In genomic region chr16:82358161-82358560, GRCh38 we compare ENCODE assay signal across 32 cellular contexts.
"Had no signal": no experiment of that assay in that cellular context is flagged by ENCODE, and none has a peak within 500 bp of the region (broad histone marks: within the 10 kb centered on the region; RNA-seq: fewer than 3 reads in every experiment).

No MANE protein-coding gene starts in this region.

- H3K9me3 Mint-ChIP-seq: activated CD4-positive, alpha-beta memory T cell treated with anti-CD3 and anti-CD28 coated beads for 36 hours; activated CD4-positive, alpha-beta T cell treated with anti-CD3 and anti-CD28 coated beads, Interleukin-2, amount 10 ng/mL, durations not matched to agents 24 days and 14 days; activated naive CD4-positive, alpha-beta T cell treated with anti-CD3 and anti-CD28 coated beads, Interleukin-2, amount 10 ng/mL, durations not matched to agents 7 days and 5 days; activated naive CD4-positive, alpha-beta T cell treated with anti-CD3 and anti-CD28 coated beads, Interleukin-2, amount 50 U/mL, for 72 hours; activated naive CD8-positive, alpha-beta T cell treated with anti-CD3 and anti-CD28 coated beads, Interleukin-2, amount 10 ng/mL, durations not matched to agents 7 days and 5 days; activated T-helper 1 cell treated with anti-CD3 and anti-CD28 coated beads, Interleukin-12 subunit alpha, Interleukin-12 subunit beta, Interleukin-2, Interleukin-4 antibody, amounts not matched to agents 30 ng/mL and 10 ng/mL and 1 ng/mL, durations not matched to agents 14 hours and 24 hours and 36 hours; activated T-helper 2 cell treated with anti-CD3 and anti-CD28 coated beads, Interferon-gamma antibody, Interleukin-2, Interleukin-4, amounts not matched to agents 10 μg/mL and 5 μg/mL and 100 μg/mL, durations not matched to agents 14 hours and 24 hours and 36 hours; dendritic cell treated with granulocyte-macrophage colony-stimulating factor and Interleukin-4, amounts not matched to agents 40 ng/mL and 50 ng/mL, for 4 days; T-helper 2 cell treated with Interferon-gamma antibody and Interleukin-4, amounts not matched to agents 5 μg/mL and 100 μg/mL, for 36 hours had no signal

- DNase-seq: activated CD4-positive, alpha-beta memory T cell treated with anti-CD3 and anti-CD28 coated beads for 36 hours; activated CD4-positive, alpha-beta T cell treated with anti-CD3 and anti-CD28 coated beads for 36 hours; activated CD4-positive, alpha-beta T cell treated with anti-CD3 and anti-CD28 coated beads, Interleukin-2, amount 10 ng/mL, durations not matched to agents 24 days and 14 days; activated CD4-positive, CD25-positive, alpha-beta regulatory T cell; activated CD4-positive, CD25-positive, alpha-beta regulatory T cell treated with anti-CD3 and anti-CD28 coated beads, Interleukin-2, amount 50 U/mL, for 72 hours; activated CD8-positive, alpha-beta memory T cell treated with anti-CD3 and anti-CD28 coated beads, Interleukin-2, amount 10 ng/mL, durations not matched to agents 7 days and 5 days; activated CD8-positive, alpha-beta memory T cell treated with anti-CD3 and anti-CD28 coated beads, Interleukin-2, amount 50 U/mL, for 4 hours; activated CD8-positive, alpha-beta T cell treated with anti-CD3 and anti-CD28 coated beads, Interleukin-2, amount 10 ng/mL, durations not matched to agents 7 days and 5 days; activated effector memory CD4-positive, alpha-beta T cell treated with anti-CD3 and anti-CD28 coated beads, Interleukin-2, amount 50 U/mL, for 16 hours; activated naive CD4-positive, alpha-beta T cell treated with anti-CD3 and anti-CD28 coated beads, Interleukin-2, amount 10 ng/mL, durations not matched to agents 7 days and 5 days; activated naive CD8-positive, alpha-beta T cell treated with anti-CD3 and anti-CD28 coated beads, Interleukin-2, amount 10 ng/mL, durations not matched to agents 7 days and 5 days; activated T-cell treated with anti-CD3 and anti-CD28 coated beads, Interleukin-2, amount 50 U/mL, for 1 hour; activated T-cell treated with anti-CD3 and anti-CD28 coated beads, Interleukin-2, amount 50 U/mL, for 48 hours; central memory CD4-positive, alpha-beta T cell; cerebellar nuclear complex; dorsolateral prefrontal cortex; effector memory CD4-positive, alpha-beta T cell; endodermal cell; gastrocnemius medialis; T-helper 1 cell; T-helper 17 cell; T1000 had no signal

- H3K27ac ChIP-seq: ascending aorta, cardiac muscle cell, coronary artery, dorsolateral prefrontal cortex, foreskin keratinocyte, gastrocnemius medialis had no signal

- H3K27me3 Mint-ChIP-seq: activated CD4-positive, alpha-beta T cell treated with anti-CD3 and anti-CD28 coated beads for 36 hours; activated CD4-positive, alpha-beta T cell treated with anti-CD3 and anti-CD28 coated beads, Interleukin-2, amount 10 ng/mL, durations not matched to agents 24 days and 14 days had no signal

- H3K4me3 Mint-ChIP-seq: activated CD4-positive, alpha-beta memory T cell treated with anti-CD3 and anti-CD28 coated beads for 36 hours; activated CD4-positive, alpha-beta T cell treated with anti-CD3 and anti-CD28 coated beads for 36 hours; activated CD4-positive, alpha-beta T cell treated with anti-CD3 and anti-CD28 coated beads, Interleukin-2, amount 10 ng/mL, durations not matched to agents 24 days and 14 days; activated CD8-positive, alpha-beta memory T cell treated with anti-CD3 and anti-CD28 coated beads, Interleukin-2, amount 10 ng/mL, durations not matched to agents 7 days and 5 days; activated CD8-positive, alpha-beta T cell treated with anti-CD3 and anti-CD28 coated beads, Interleukin-2, amount 10 ng/mL, durations not matched to agents 7 days and 5 days; activated naive CD4-positive, alpha-beta T cell treated with anti-CD3 and anti-CD28 coated beads, Interleukin-2, amount 10 ng/mL, durations not matched to agents 7 days and 5 days; activated naive CD8-positive, alpha-beta T cell treated with anti-CD3 and anti-CD28 coated beads, Interleukin-2, amount 10 ng/mL, durations not matched to agents 7 days and 5 days; activated T-helper 1 cell treated with anti-CD3 and anti-CD28 coated beads, Interleukin-12 subunit alpha, Interleukin-12 subunit beta, Interleukin-2, Interleukin-4 antibody, amounts not matched to agents 30 ng/mL and 10 ng/mL and 1 ng/mL, durations not matched to agents 14 hours and 24 hours and 36 hours; brain; dendritic cell treated with granulocyte-macrophage colony-stimulating factor and Interleukin-4, amounts not matched to agents 40 ng/mL and 50 ng/mL, for 4 days; endodermal cell; T-helper 17 cell; T-helper 2 cell treated with Interferon-gamma antibody and Interleukin-4, amounts not matched to agents 5 μg/mL and 100 μg/mL, for 36 hours had no signal

- H3K36me3 Mint-ChIP-seq: activated CD4-positive, alpha-beta memory T cell treated with anti-CD3 and anti-CD28 coated beads for 36 hours; activated CD8-positive, alpha-beta memory T cell treated with anti-CD3 and anti-CD28 coated beads, Interleukin-2, amount 10 ng/mL, durations not matched to agents 7 days and 5 days; activated naive CD4-positive, alpha-beta T cell treated with anti-CD3 and anti-CD28 coated beads, Interleukin-2, amount 10 ng/mL, durations not matched to agents 7 days and 5 days; activated naive CD4-positive, alpha-beta T cell treated with anti-CD3 and anti-CD28 coated beads, Interleukin-2, amount 50 U/mL, for 72 hours; activated naive CD8-positive, alpha-beta T cell treated with anti-CD3 and anti-CD28 coated beads, Interleukin-2, amount 10 ng/mL, durations not matched to agents 7 days and 5 days; brain had no signal

- H3K4me1 Mint-ChIP-seq: activated CD4-positive, alpha-beta T cell treated with anti-CD3 and anti-CD28 coated beads for 36 hours; activated CD4-positive, alpha-beta T cell treated with anti-CD3 and anti-CD28 coated beads, Interleukin-2, amount 10 ng/mL, durations not matched to agents 24 days and 14 days; activated CD8-positive, alpha-beta memory T cell treated with anti-CD3 and anti-CD28 coated beads, Interleukin-2, amount 10 ng/mL, durations not matched to agents 7 days and 5 days; activated naive CD4-positive, alpha-beta T cell treated with anti-CD3 and anti-CD28 coated beads, Interleukin-2, amount 10 ng/mL, durations not matched to agents 7 days and 5 days; activated naive CD8-positive, alpha-beta T cell treated with anti-CD3 and anti-CD28 coated beads, Interleukin-2, amount 10 ng/mL, durations not matched to agents 7 days and 5 days; brain; T-helper 17 cell had no signal

- H3K27ac Mint-ChIP-seq: activated CD4-positive, alpha-beta memory T cell treated with anti-CD3 and anti-CD28 coated beads for 36 hours; activated CD4-positive, alpha-beta T cell treated with anti-CD3 and anti-CD28 coated beads for 36 hours; activated CD4-positive, alpha-beta T cell treated with anti-CD3 and anti-CD28 coated beads, Interleukin-2, amount 10 ng/mL, durations not matched to agents 24 days and 14 days; activated CD8-positive, alpha-beta memory T cell treated with anti-CD3 and anti-CD28 coated beads, Interleukin-2, amount 10 ng/mL, durations not matched to agents 7 days and 5 days; activated CD8-positive, alpha-beta T cell treated with anti-CD3 and anti-CD28 coated beads, Interleukin-2, amount 10 ng/mL, durations not matched to agents 7 days and 5 days; activated naive CD4-positive, alpha-beta T cell treated with anti-CD3 and anti-CD28 coated beads, Interleukin-2, amount 10 ng/mL, durations not matched to agents 7 days and 5 days; activated naive CD4-positive, alpha-beta T cell treated with anti-CD3 and anti-CD28 coated beads, Interleukin-2, amount 50 U/mL, for 72 hours; activated naive CD8-positive, alpha-beta T cell treated with anti-CD3 and anti-CD28 coated beads, Interleukin-2, amount 10 ng/mL, durations not matched to agents 7 days and 5 days; activated T-helper 1 cell treated with anti-CD3 and anti-CD28 coated beads, Interleukin-12 subunit alpha, Interleukin-12 subunit beta, Interleukin-2, Interleukin-4 antibody, amounts not matched to agents 30 ng/mL and 10 ng/mL and 1 ng/mL, durations not matched to agents 14 hours and 24 hours and 36 hours; activated T-helper 2 cell treated with anti-CD3 and anti-CD28 coated beads, Interferon-gamma antibody, Interleukin-2, Interleukin-4, amounts not matched to agents 10 μg/mL and 5 μg/mL and 100 μg/mL, durations not matched to agents 14 hours and 24 hours and 36 hours; brain; dendritic cell treated with granulocyte-macrophage colony-stimulating factor and Interleukin-4, amounts not matched to agents 40 ng/mL and 50 ng/mL, for 4 days; endodermal cell; T-helper 17 cell; T-helper 2 cell treated with Interferon-gamma antibody and Interleukin-4, amounts not matched to agents 5 μg/mL and 100 μg/mL, for 36 hours had no signal
